ENCODE assay signal across 8 cellular contexts in genomic region chr16:529012-529575, GRCh38. TPM values are rescaled to one million over a fixed set of nuclear protein-coding genes. Genes with fewer than 3 reads are reported as not detected.
DNase-seq lines count a peak whose midpoint lies in the region; ATAC-seq and TF ChIP-seq lines count a peak whose summit lies in the region.

No MANE protein-coding gene starts in this region.

- H3K4me1 Mint-ChIP-seq in endodermal cell = peaks cover 16% of the 10 kb centered on the region
- peaks cover 45% of the 10 kb centered on the region for H3K4me1 Mint-ChIP-seq in osteocyte (ENCODE audit: unreplicated experiment)

- H3K9me3 Mint-ChIP-seq in endodermal cell = no peaks in the 10 kb centered on the region
- no peaks in the 10 kb centered on the region for H3K9me3 Mint-ChIP-seq in osteocyte (ENCODE audit: unreplicated experiment)

- peak overlapping the region; percentile 67 for H3K9ac ChIP-seq in ES-I3 (ENCODE audit: low read depth, low read length)
- peak overlapping the region; percentile 63 for H3K9ac ChIP-seq in endodermal cell (ENCODE audit: extremely low read depth, low read length, poor library complexity, severe bottlenecking)

- TF ChIP-seq CTCF in endodermal cell (conservative IDR thresholded peaks at IDR 0.05) (no peak), osteocyte (IDR thresholded peaks at IDR 0.05) (no peak)

- H3K36me3 ChIP-seq in ES-I3 (ENCODE audit: insufficient read depth, low read length) (no peaks in the 10 kb centered on the region), endodermal cell (ENCODE audit: control insufficient read depth, insufficient read depth, low read length) (peaks cover 3% of the 10 kb centered on the region)

- H3K36me3 Mint-ChIP-seq in endodermal cell (ENCODE audit: low read depth) (peaks cover 3% of the 10 kb centered on the region), osteocyte (ENCODE audit: unreplicated experiment) (peaks cover 2% of the 10 kb centered on the region)

- H3K27ac ChIP-seq in endodermal cell (ENCODE audit: low read depth, low read length) = no peak overlapping the region

- H3K27ac Mint-ChIP-seq in endodermal cell (peak overlapping the region; percentile 17), osteocyte (ENCODE audit: unreplicated experiment) (peak overlapping the region; percentile 82)

- ATAC-seq in HG03135 (IDR thresholded peaks at IDR 0.05; ENCODE audit: unreplicated experiment) (no peak), GM21528 (IDR thresholded peaks at IDR 0.05; ENCODE audit: low FRiP score, unreplicated experiment) (no peak)

- DNase-seq in OCI-M1 (lab: John Stamatoyannopoulos, UW) = peak; percentile 44
- no peak for DNase-seq in endodermal cell
- DNase-seq in osteocyte (ENCODE audit: extremely low spot score, unreplicated experiment) = no peak
- DNase-seq in T-helper 9 cell = no peak
- no peak for DNase-seq in KG1 (lab: John Stamatoyannopoulos, UW)

- H3K9me3 ChIP-seq in ES-I3 (ENCODE audit: control insufficient read depth, insufficient read depth, low read length) (no peaks in the 10 kb centered on the region), endodermal cell (ENCODE audit: control insufficient read depth, low read length) (no peaks in the 10 kb centered on the region)

- H3K4me1 ChIP-seq in ES-I3 (ENCODE audit: insufficient read depth, low read length) (peaks cover 17% of the 10 kb centered on the region; the same call in 1 of the 2 replicates), endodermal cell (ENCODE audit: control insufficient read depth, insufficient read depth, low read length) (peaks cover 19% of the 10 kb centered on the region)

- 81 to 85% methylated on average over 7 to 12 of the region's 12 CpGs for WGBS in endodermal cell (ENCODE audit: insufficient coverage in 1 of 2, insufficient read length in 1 of 2), 2 experiments

- H3K27me3 Mint-ChIP-seq in endodermal cell (ENCODE audit: insufficient read depth) (no peaks in the 10 kb centered on the region), osteocyte (ENCODE audit: unreplicated experiment) (no peaks in the 10 kb centered on the region)

- H3K4me3 Mint-ChIP-seq in endodermal cell (peak overlapping the region; percentile 73), osteocyte (ENCODE audit: unreplicated experiment) (peak overlapping the region; percentile 83)

- no peaks in the 10 kb centered on the region for H3K27me3 ChIP-seq in endodermal cell (ENCODE audit: control insufficient read depth, insufficient read depth, low read length, poor library complexity, severe bottlenecking)

- peak overlapping the region; percentile 89 for H3K4me3 ChIP-seq in endodermal cell (ENCODE audit: low read length)

RNA-seq across cellular contexts. Expression of gene CAPN15, which starts 1.6 kb away (rescaled TPM):
- total RNA-seq in endodermal cell (10 to 100 TPM; 55.3 to 76.1 TPM), osteocyte (38.3 and 39.9 TPM in 2 replicates)
- polyA plus RNA-seq in endodermal cell (2013, experiment 1 of 2) = 23.1 TPM
- polyA plus RNA-seq in endodermal cell (2013, experiment 2 of 2) = 20.1 TPM

RNA-seq across cellular contexts. Expression of gene PRR35, which starts 31.1 kb away (rescaled TPM):
- total RNA-seq in endodermal cell (under 1 TPM; 0.29 to 0.62 TPM), osteocyte (not detected in 2 replicates)
- 0.18 TPM for polyA plus RNA-seq in endodermal cell (2013, experiment 1 of 2)
- 0.12 TPM for polyA plus RNA-seq in endodermal cell (2013, experiment 2 of 2)

RNA-seq across cellular contexts. Expression of gene NHLRC4, which starts 37.7 kb away (rescaled TPM):
- total RNA-seq in endodermal cell (1 to 10 TPM; 1.1 TPM), osteocyte (0.57 and 1.7 TPM in 2 replicates)
- 0.78 TPM for polyA plus RNA-seq in endodermal cell (2013, experiment 1 of 2)
- 0.87 TPM for polyA plus RNA-seq in endodermal cell (2013, experiment 2 of 2)

RNA-seq across cellular contexts. Expression of gene PIGQ, which starts 40.7 kb away (rescaled TPM):
- total RNA-seq in endodermal cell = 100 to 1,000 TPM; 128 to 129 TPM
- polyA plus RNA-seq in endodermal cell (2013, experiment 1 of 2) = 61.9 TPM
- 52.5 TPM for polyA plus RNA-seq in endodermal cell (2013, experiment 2 of 2)
- 62.0 and 63.6 TPM in 2 replicates for total RNA-seq in osteocyte
